8 cellular contexts compared by ENCODE assay signal in genomic region chrX:84186603-84187358, GRCh38. TPM values are rescaled to one million over a fixed set of nuclear protein-coding genes. Genes with fewer than 3 reads are reported as not detected.
DNase-seq lines count a peak whose midpoint lies in the region; ATAC-seq and TF ChIP-seq lines count a peak whose summit lies in the region.

No MANE protein-coding gene starts in this region.

- no peak; the same call in 1 of the 2 replicates for TF ChIP-seq CTCF in HFFc6 (IDR thresholded peaks at IDR 0.05)
- TF ChIP-seq CTCF in hepatocyte (IDR thresholded peaks at IDR 0.05; ENCODE audit: poor library complexity), result peak; percentile 22

- peak; percentile 26 to 45 for ATAC-seq in stimulated activated naive B cell treated with anti-CD40 and anti-IgM and Interleukin-4, amounts not matched to agents 10 μg/mL and 1 μg/mL and 100 μg/mL, for 72 hours (replicated peaks)
- ATAC-seq in HG03108 (IDR thresholded peaks at IDR 0.05; ENCODE audit: unreplicated experiment) (no peak), GM21447 (IDR thresholded peaks at IDR 0.05; ENCODE audit: unreplicated experiment) (no peak)

- no peaks in the 10 kb centered on the region for H3K9me2 ChIP-seq in hepatocyte (replicated peaks; ENCODE audit: insufficient read depth)

- peak overlapping the region; percentile 75 for H3K27ac Mint-ChIP-seq in HFFc6
- H3K27ac Mint-ChIP-seq in stimulated activated naive B cell treated with anti-CD40 and anti-IgM and Interleukin-4, amounts not matched to agents 10 μg/mL and 1 μg/mL and 100 μg/mL, for 72 hours, result no peak overlapping the region

- H2AFZ ChIP-seq in hepatocyte, result peak overlapping the region; percentile 86

- peak overlapping the region; percentile 76 for H3K4me2 ChIP-seq in hepatocyte

- DNase-seq in G401 (ENCODE audit: low spot score), result peak; percentile 32
- DNase-seq in HFFc6, result no peak
- peak; percentile 23 for DNase-seq in SW480 (ENCODE audit: low spot score)
- DNase-seq in hepatocyte (ENCODE audit: low spot score), result peak; percentile 13
- no peak for DNase-seq in stimulated activated naive B cell treated with anti-CD40 and anti-IgM and Interleukin-4, amounts not matched to agents 10 μg/mL and 1 μg/mL and 100 μg/mL, for 72 hours
- DNase-seq in T-helper 1 cell, result no peak

- H3K4me1 Mint-ChIP-seq in HFFc6 (ENCODE audit: low read depth), result peaks cover 19% of the 10 kb centered on the region
- peaks cover 0 to 5% of the 10 kb centered on the region in 2 donors for H3K4me1 Mint-ChIP-seq in stimulated activated naive B cell treated with anti-CD40 and anti-IgM and Interleukin-4, amounts not matched to agents 10 μg/mL and 1 μg/mL and 100 μg/mL, for 72 hours

- H3K9me3 ChIP-seq in hepatocyte (ENCODE audit: low read depth), result no peaks in the 10 kb centered on the region

- H3K27me3 ChIP-seq in hepatocyte, result no peaks in the 10 kb centered on the region

- H3K4me3 Mint-ChIP-seq in HFFc6, result peak overlapping the region; percentile 95
- peak overlapping the region; percentile 47 to 78 for H3K4me3 Mint-ChIP-seq in stimulated activated naive B cell treated with anti-CD40 and anti-IgM and Interleukin-4, amounts not matched to agents 10 μg/mL and 1 μg/mL and 100 μg/mL, for 72 hours

- H3K36me3 Mint-ChIP-seq in HFFc6 (ENCODE audit: low read depth), result no peaks in the 10 kb centered on the region
- H3K36me3 Mint-ChIP-seq in stimulated activated naive B cell treated with anti-CD40 and anti-IgM and Interleukin-4, amounts not matched to agents 10 μg/mL and 1 μg/mL and 100 μg/mL, for 72 hours, result peaks cover 0 to 4% of the 10 kb centered on the region in 2 donors

- H3K27me3 Mint-ChIP-seq in HFFc6 (ENCODE audit: insufficient read depth), result no peaks in the 10 kb centered on the region
- H3K27me3 Mint-ChIP-seq in stimulated activated naive B cell treated with anti-CD40 and anti-IgM and Interleukin-4, amounts not matched to agents 10 μg/mL and 1 μg/mL and 100 μg/mL, for 72 hours, result peaks cover 4 to 19% of the 10 kb centered on the region in 2 donors

- no peaks in the 10 kb centered on the region for H3K36me3 ChIP-seq in hepatocyte (replicated peaks; ENCODE audit: insufficient read depth, low read depth)

- no peaks in the 10 kb centered on the region for H3K4me1 ChIP-seq in hepatocyte (ENCODE audit: insufficient read depth)

- 45% methylated on average over 15 of the region's 15 CpGs for WGBS in hepatocyte (ENCODE audit: low lambda C conversion rate, missing lambda C conversion rate)

- H4K20me1 ChIP-seq in hepatocyte (ENCODE audit: insufficient read depth, poor library complexity, severe bottlenecking), result no peaks in the 10 kb centered on the region

- H3K4me3 ChIP-seq in hepatocyte, result peak overlapping the region; percentile 57

- in situ Hi-C loops in G401 (cut with HindIII; ENCODE audit: low sequenced_read_pairs), result no loop called here

- H3K79me2 ChIP-seq in hepatocyte, result peaks cover 37% of the 10 kb centered on the region

- no peaks in the 10 kb centered on the region for H3K9me3 Mint-ChIP-seq in HFFc6
- H3K9me3 Mint-ChIP-seq in stimulated activated naive B cell treated with anti-CD40 and anti-IgM and Interleukin-4, amounts not matched to agents 10 μg/mL and 1 μg/mL and 100 μg/mL, for 72 hours, result peaks cover 4 to 5% of the 10 kb centered on the region in 2 donors

- H3K27ac ChIP-seq in hepatocyte, result peak overlapping the region; percentile 77

RNA-seq across cellular contexts. Expression of gene RPS6KA6, which starts 1.2 kb away (rescaled TPM):
- total RNA-seq in G401 (2014; rRNA removed; shearing (Covaris generic)), result 1.4 and 2.5 TPM in 2 replicates
- total RNA-seq in HFFc6 (2021; fragmentation: NEBNext Ultra II Directional; extraction: Animal tissue kit (Norgen Biotek cat#: 25700)), result 1 to 10 TPM; 5.3 to 8.0 (median 5.9) TPM
- 9.3 and 11.2 TPM in 2 replicates for total RNA-seq in hepatocyte
- polyA plus RNA-seq in hepatocyte, result 2.4 and 2.6 TPM in 2 replicates

Comparison
In these comparisons a context has a peak if more than half of its experiments do, and no peak if none do; other contexts are left out.
1. DNase-seq: peak in G401 (single experiment), SW480 (single experiment) and hepatocyte (single experiment); none in HFFc6 (single experiment), stimulated activated naive B cell treated with anti-CD40 and anti-IgM and Interleukin-4, amounts not matched to agents 10 μg/mL and 1 μg/mL and 100 μg/mL, for 72 hours (single experiment) and T-helper 1 cell (0 of 5).
2. ATAC-seq: peak in stimulated activated naive B cell treated with anti-CD40 and anti-IgM and Interleukin-4, amounts not matched to agents 10 μg/mL and 1 μg/mL and 100 μg/mL, for 72 hours (2 of 2); none in HG03108 (single experiment) and GM21447 (single experiment).